In the genomic region with DNA sequence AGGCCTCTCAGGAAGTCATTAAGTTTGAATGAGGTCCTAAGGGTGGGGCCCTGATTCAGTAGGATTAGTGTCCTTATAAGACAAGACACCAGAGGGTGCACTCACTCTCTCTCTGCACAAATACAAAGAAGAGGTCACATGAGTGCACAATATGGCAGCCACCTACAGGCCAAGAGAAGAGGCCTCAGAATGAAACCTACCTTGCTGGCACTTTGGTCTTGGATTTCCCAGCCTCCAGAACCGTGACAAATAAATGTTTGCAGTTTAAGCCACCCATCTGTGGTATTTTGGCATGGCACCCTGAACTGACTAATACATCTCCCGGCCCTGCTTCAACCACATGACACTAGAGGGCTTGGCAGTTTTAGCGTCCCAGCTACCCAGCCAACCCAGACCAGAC, we compare ENCODE assay signal across 12 cellular contexts.
DNase-seq lines count a peak whose midpoint lies in the region; ATAC-seq, FAIRE-seq and TF ChIP-seq lines count a peak whose summit lies in the region.
"Had no signal": no experiment of that assay in that cellular context is flagged by ENCODE, and none has a peak within 500 bp of the region (broad histone marks: within the 10 kb centered on the region; RNA-seq: fewer than 3 reads in every experiment).

No MANE protein-coding gene starts in this region.

- no peaks in the 10 kb centered on the region for H3K27me3 ChIP-seq in ACC112 (ENCODE audit: insufficient read depth, low read length)
- H3K27me3 ChIP-seq in bronchial epithelial cell (ENCODE audit: control insufficient read depth, insufficient read depth, low read length): no peaks in the 10 kb centered on the region
- H3K27me3 ChIP-seq: adrenal gland had no signal

- H3K27ac ChIP-seq in ACC112 (ENCODE audit: low read depth, low read length): peak overlapping the region; percentile 84
- no peak overlapping the region for H3K27ac ChIP-seq in kidney (ENCODE audit: low read depth in 2 of 2, low read length in 2 of 2)
- H3K27ac ChIP-seq: adrenal gland, SJSA1, transverse colon had no signal

- H3K9me3 ChIP-seq in kidney (ENCODE audit: control insufficient read depth in 1 of 2, low read length in 2 of 2): no peaks in the 10 kb centered on the region
- H3K9me3 ChIP-seq: adrenal gland, SJSA1, transverse colon had no signal

- DNase-seq in ELR (ENCODE audit: low read depth) (peak; percentile 55), NCI-H1694 treated with DMSO at 0.1 percent for 48 hours (lab: John Stamatoyannopoulos, UW) (peak; percentile 30), bronchial epithelial cell (ENCODE audit: low read depth) (peak; percentile 49), kidney (no peak)
- DNase-seq: activated CD4-positive, alpha-beta T cell treated with anti-CD3 and anti-CD28 coated beads, Interleukin-2, amount 50 U/mL, for 4 hours; retina; transverse colon had no signal

- no peak for FAIRE-seq in bronchial epithelial cell (lab: Jason Lieb, UNC)
- no peak for FAIRE-seq in kidney (lab: Jason Lieb, UNC)

- no peak for TF ChIP-seq CTCF in bronchial epithelial cell (IDR thresholded peaks at IDR 0.05; ENCODE audit: insufficient read depth, low read length, severe bottlenecking)
- no peak for TF ChIP-seq CTCF in kidney (IDR thresholded peaks at IDR 0.05; ENCODE audit: borderline replicate concordance, extremely low read depth, insufficient read depth)

- H3K36me3 ChIP-seq in ACC112 (ENCODE audit: insufficient read depth, low read length) (no peaks in the 10 kb centered on the region), bronchial epithelial cell (ENCODE audit: control insufficient read depth, insufficient read depth, low read length) (no peaks in the 10 kb centered on the region), kidney (ENCODE audit: control insufficient read depth in 1 of 2, insufficient read depth in 2 of 2, low read length in 2 of 2) (no peaks in the 10 kb centered on the region)
- H3K36me3 ChIP-seq: adrenal gland, SJSA1, transverse colon had no signal

- peaks cover 16% of the 10 kb centered on the region for H3K4me1 ChIP-seq in ACC112 (ENCODE audit: control insufficient read depth, insufficient read depth, low read length, unreplicated experiment)
- no peaks in the 10 kb centered on the region for H3K4me1 ChIP-seq in kidney (ENCODE audit: control insufficient read depth in 1 of 2, insufficient read depth in 1 of 2, low read depth in 1 of 2, low read length in 2 of 2)
- H3K4me1 ChIP-seq: adrenal gland, SJSA1, transverse colon had no signal

- no peak overlapping the region for H3K9ac ChIP-seq in kidney (ENCODE audit: low read length in 2 of 2)

- no peak overlapping the region for H2AFZ ChIP-seq in ACC112 (ENCODE audit: low read length, unreplicated experiment)

- intact Hi-C loops in kidney (cut with DNase I): loop anchor here (5.0 kb wide), 1 partner anchor 93 kb away; a partner anchor contains a TSS

- ATAC-seq in HG03159 (IDR thresholded peaks at IDR 0.05; ENCODE audit: unreplicated experiment) (no peak), HG03139 (IDR thresholded peaks at IDR 0.05; ENCODE audit: unreplicated experiment) (no peak)

- H3K4me3 ChIP-seq in ACC112 (ENCODE audit: low read depth, low read length): no peak overlapping the region
- H3K4me3 ChIP-seq in bronchial epithelial cell (ENCODE audit: low read depth, low read length): no peak overlapping the region
- H3K4me3 ChIP-seq in kidney (ENCODE audit: low read length in 2 of 2): no peak overlapping the region
- H3K4me3 ChIP-seq: adrenal gland, SJSA1, transverse colon had no signal

- H3K79me2 ChIP-seq in ACC112 (ENCODE audit: control insufficient read depth, insufficient read depth, low read length, unreplicated experiment): no peaks in the 10 kb centered on the region
